In genomic region chr3:123739754-123740153, GRCh38 we compare ENCODE assay signal across 1 cellular context.
TF ChIP-seq lines count a peak whose summit lies in the region.

No MANE protein-coding gene starts in this region.

TF ChIP-seq in GM23338, 12 proteins besides CTCF, POLR2A, EP300 and RAD21 (continued from another document):
- TF ChIP-seq ZNF462 (CRISPR knock-in tag; IDR thresholded peaks at IDR 0.05) (no peak), ZNF331 (CRISPR knock-in tag; IDR thresholded peaks at IDR 0.05; ENCODE audit: low read depth) (no peak)
